8 cellular contexts compared by ENCODE assay signal in the genomic region with DNA sequence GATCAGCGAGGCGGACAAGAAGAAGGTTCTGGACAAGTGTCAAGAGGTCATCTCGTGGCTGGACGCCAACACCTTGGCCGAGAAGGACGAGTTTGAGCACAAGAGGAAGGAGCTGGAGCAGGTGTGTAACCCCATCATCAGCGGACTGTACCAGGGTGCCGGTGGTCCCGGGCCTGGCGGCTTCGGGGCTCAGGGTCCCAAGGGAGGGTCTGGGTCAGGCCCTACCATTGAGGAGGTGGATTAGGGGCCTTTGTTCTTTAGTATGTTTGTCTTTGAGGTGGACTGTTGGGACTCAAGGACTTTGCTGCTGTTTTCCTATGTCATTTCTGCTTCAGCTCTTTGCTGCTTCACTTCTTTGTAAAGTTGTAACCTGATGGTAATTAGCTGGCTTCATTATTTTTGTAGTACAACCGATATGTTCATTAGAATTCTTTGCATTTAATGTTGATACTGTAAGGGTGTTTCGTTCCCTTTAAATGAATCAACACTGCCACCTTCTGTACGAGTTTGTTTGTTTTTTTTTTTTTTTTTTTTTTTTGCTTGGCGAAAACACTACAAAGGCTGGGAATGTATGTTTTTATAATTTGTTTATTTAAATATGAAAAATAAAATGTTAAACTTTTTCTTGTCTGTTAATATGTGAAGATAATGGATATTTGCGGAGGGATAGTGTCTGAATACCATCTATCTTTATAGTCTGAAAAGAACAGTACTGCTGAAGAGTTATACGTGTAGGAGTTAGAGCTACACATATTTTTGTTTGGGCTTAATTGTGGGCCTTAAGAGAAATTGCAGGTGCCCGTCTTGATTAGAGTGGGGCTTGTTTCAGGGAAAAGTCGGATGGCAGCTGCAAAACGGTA. TPM values are rescaled to one million over a fixed set of nuclear protein-coding genes. Genes with fewer than 3 reads are reported as not detected.
DNase-seq lines count a peak whose midpoint lies in the region; ATAC-seq and TF ChIP-seq lines count a peak whose summit lies in the region.

No MANE protein-coding gene starts in this region.

- no TSS peak for BruUV-seq in Calu3 (replicated peaks; lab: Mats Ljungman, UMichigan)

- no peaks in the 10 kb centered on the region for H3K36me3 ChIP-seq in HUES64 (ENCODE audit: insufficient read depth, low read length)
- peaks cover 19% of the 10 kb centered on the region for H3K36me3 ChIP-seq in RWPE2 (ENCODE audit: low read depth)
- H3K36me3 ChIP-seq in duodenal mucosa (ENCODE audit: control insufficient read depth in 1 of 2, insufficient read depth in 2 of 2, low read length in 2 of 2), result no peaks in the 10 kb centered on the region
- H3K36me3 ChIP-seq in mucosa of descending colon (ENCODE audit: low read depth), result peaks cover 4% of the 10 kb centered on the region

- intact Hi-C loops in Calu3 (cut with micrococcal nuclease; ENCODE audit: unreplicated experiment) (loop anchor here (2.0 to 5.0 kb wide), 3 partner anchors 38 to 149 kb away; partner anchors contain the start of gene LY6G5C), mucosa of descending colon (cut with DNase I, micrococcal nuclease) (loop anchor here in 1 of 2 donors (5.0 kb wide), 1 partner anchor 98 kb away; no protein-coding TSS in a partner anchor)

- WGBS in HUES64, result 29% methylated on average over 17 of the region's 20 CpGs

- CTCF ChIA-PET in Calu3 (lab: Charles Lee), result interaction anchor here (0.6 to 3.8 kb wide), 17 partner anchors 8 to 179 kb away, joined by 3 to 51 read pairs (median 4); partner anchors contain the start of genes HSPA1A, HSPA1L and LSM2

- H3K36me3 Mint-ChIP-seq in Calu3 (ENCODE audit: insufficient read depth, unreplicated experiment), result peaks cover 87% of the 10 kb centered on the region

- no peak for DNase-seq in Calu3
- no peak for DNase-seq in RWPE2 (ENCODE audit: low spot score)
- DNase-seq in mucosa of descending colon, result peak in 1 of 3 donors; percentile 52
- DNase-seq in HK-2 (ENCODE audit: unreplicated experiment), result no peak

- ATAC-seq in RWPE2 (ENCODE audit: low read depth) (no peak), mucosa of descending colon (no peak), GM18873 (IDR thresholded peaks at IDR 0.05; ENCODE audit: low FRiP score, unreplicated experiment) (no peak)
- no peak for ATAC-seq in activated CD4-positive, CD25-positive, alpha-beta regulatory T cell treated with anti-CD3 and anti-CD28 coated beads, Interleukin-2, amount 50 U/mL, for 24 hours

- H3K9me3 ChIP-seq in HUES64 (ENCODE audit: insufficient read depth, low read depth, low read length), result no peaks in the 10 kb centered on the region
- H3K9me3 ChIP-seq in RWPE2 (ENCODE audit: severe bottlenecking), result no peaks in the 10 kb centered on the region
- no peaks in the 10 kb centered on the region for H3K9me3 ChIP-seq in duodenal mucosa (ENCODE audit: control insufficient read depth in 1 of 2, low read length in 2 of 2)
- H3K9me3 ChIP-seq in mucosa of descending colon, result no peaks in the 10 kb centered on the region

- H3K4me1 ChIP-seq in HUES64 (ENCODE audit: insufficient read depth, low read length) (peaks cover 7% of the 10 kb centered on the region), RWPE2 (ENCODE audit: insufficient read depth, poor library complexity, severe bottlenecking) (peaks cover 26% of the 10 kb centered on the region), duodenal mucosa (ENCODE audit: control insufficient read depth in 1 of 2, insufficient read depth in 2 of 2, low read length in 2 of 2) (peaks cover 17 to 34% of the 10 kb centered on the region in 2 donors), mucosa of descending colon (ENCODE audit: low read depth) (peaks cover 46% of the 10 kb centered on the region)

- peaks cover 33% of the 10 kb centered on the region for H3K4me1 Mint-ChIP-seq in Calu3 (ENCODE audit: low read depth, unreplicated experiment)

- H3K27me3 Mint-ChIP-seq in Calu3 (ENCODE audit: unreplicated experiment), result peaks cover 13% of the 10 kb centered on the region

- no peaks in the 10 kb centered on the region for H3K9me3 Mint-ChIP-seq in Calu3 (ENCODE audit: low read depth, unreplicated experiment)

- TF ChIP-seq CTCF in Calu3 (IDR thresholded peaks at IDR 0.05; ENCODE audit: unreplicated experiment) (no peak), RWPE2 (IDR thresholded peaks at IDR 0.05; ENCODE audit: poor library complexity, severe bottlenecking) (peak; percentile 72), mucosa of descending colon (IDR thresholded peaks at IDR 0.05) (no peak)

- H3K27me3 ChIP-seq in HUES64 (ENCODE audit: insufficient read depth, low read length) (no peaks in the 10 kb centered on the region), RWPE2 (ENCODE audit: insufficient read depth, poor library complexity, severe bottlenecking) (no peaks in the 10 kb centered on the region), duodenal mucosa (ENCODE audit: control insufficient read depth in 1 of 2, insufficient read depth in 2 of 2, low read length in 2 of 2) (no peaks in the 10 kb centered on the region)

- peak overlapping the region; percentile 94 for H3K27ac Mint-ChIP-seq in Calu3 (ENCODE audit: unreplicated experiment)

- H3K9ac ChIP-seq in HUES64 (ENCODE audit: low read depth, low read length), result peak overlapping the region; percentile 50
- peak overlapping the region; percentile 83 to 90 for H3K9ac ChIP-seq in duodenal mucosa (ENCODE audit: low read depth in 1 of 2, low read length in 2 of 2)

- peak overlapping the region; percentile 67 for H3K4me3 ChIP-seq in HUES64 (ENCODE audit: low read length)
- peak overlapping the region; percentile 70 for H3K4me3 ChIP-seq in RWPE2 (ENCODE audit: severe bottlenecking)
- peak overlapping the region; percentile 77 to 80 for H3K4me3 ChIP-seq in duodenal mucosa (ENCODE audit: low read depth in 1 of 2, low read length in 2 of 2)
- peak overlapping the region; percentile 34 for H3K4me3 ChIP-seq in mucosa of descending colon

- no peak overlapping the region for H3K27ac ChIP-seq in HUES64 (ENCODE audit: low read depth, low read length)
- H3K27ac ChIP-seq in RWPE2 (ENCODE audit: poor library complexity, severe bottlenecking), result peak overlapping the region; percentile 77
- H3K27ac ChIP-seq in duodenal mucosa (ENCODE audit: low read depth, low read length), result peak overlapping the region; percentile 68

- peak overlapping the region; percentile 89 for H3K4me3 Mint-ChIP-seq in Calu3 (ENCODE audit: low read depth, unreplicated experiment)

RNA-seq across cellular contexts. Expression of gene HSPA1B, which starts 2.3 kb away (rescaled TPM):
- total RNA-seq in Calu3 (2022) (687 and 705 TPM in 2 replicates), mucosa of descending colon (100 to 1,000 TPM; 172 to 254 (median 200) TPM)
- 31.2 TPM for polyA plus RNA-seq in HUES64 (2013, experiment 1 of 2)
- 31.6 TPM for polyA plus RNA-seq in HUES64 (2013, experiment 2 of 2)

RNA-seq across cellular contexts. Expression of gene HSPA1A, which starts 14.5 kb away (rescaled TPM):
- total RNA-seq in Calu3 (2022), result 1,238 and 1,263 TPM in 2 replicates
- 27.0 TPM for polyA plus RNA-seq in HUES64 (2013, experiment 1 of 2)
- polyA plus RNA-seq in HUES64 (2013, experiment 2 of 2), result 29.7 TPM
- 100 to 1,000 TPM in 2 of 3 donors, 10 to 100 TPM in 1; 73.6 to 274 (median 107) TPM for total RNA-seq in mucosa of descending colon

RNA-seq across cellular contexts. Expression of gene HSPA1L, which starts 14.8 kb away (rescaled TPM):
- total RNA-seq in Calu3 (2022) (4.2 and 4.3 TPM in 2 replicates), mucosa of descending colon (1 to 10 TPM; 1.2 to 3.4 (median 1.3) TPM)
- 1.1 TPM for polyA plus RNA-seq in HUES64 (2013, experiment 1 of 2)
- 0.95 TPM for polyA plus RNA-seq in HUES64 (2013, experiment 2 of 2)

RNA-seq across cellular contexts. Expression of gene LSM2, which starts 23.1 kb away (rescaled TPM):
- total RNA-seq in Calu3 (2022), result 126 and 144 TPM in 2 replicates
- polyA plus RNA-seq in HUES64 (2013, experiment 1 of 2), result 110 TPM
- 114 TPM for polyA plus RNA-seq in HUES64 (2013, experiment 2 of 2)
- 10 to 100 TPM; 21.7 to 35.5 (median 33.8) TPM for total RNA-seq in mucosa of descending colon

RNA-seq across cellular contexts. Expression of gene NEU1, which starts 32.8 kb away (rescaled TPM):
- total RNA-seq in Calu3 (2022) (133 and 159 TPM in 2 replicates), mucosa of descending colon (10 to 100 TPM; 44.0 to 65.7 (median 45.0) TPM)
- polyA plus RNA-seq in HUES64 (2013, experiment 1 of 2), result 37.2 TPM
- polyA plus RNA-seq in HUES64 (2013, experiment 2 of 2), result 35.9 TPM
